In genomic region chr14:32259368-32260013, GRCh38 we compare ENCODE assay signal across 1 cellular context.
TF ChIP-seq lines count a peak whose summit lies in the region.

No MANE protein-coding gene starts in this region.

TF ChIP-seq in GM12878, 131 proteins besides CTCF, POLR2A, EP300 and RAD21 (continues in another document):
- TF ChIP-seq CEBPB (IDR thresholded peaks at IDR 0.05; ENCODE audit: borderline replicate concordance in 1 of 2, low read depth in 2 of 2, low read length in 2 of 2) (peak in 1 of 2 experiments; percentile 46; a peak in 1 of 4 replicates), ZSCAN29 (IDR thresholded peaks at IDR 0.05) (no peak), NFIC (IDR thresholded peaks at IDR 0.05; ENCODE audit: low read depth, low read length) (peak; percentile 93), CBFB (IDR thresholded peaks at IDR 0.05; ENCODE audit: low read depth) (peak; percentile 45), TCF7 (IDR thresholded peaks at IDR 0.05; ENCODE audit: borderline replicate concordance) (peak; percentile 99), POLR2AphosphoS5 (IDR thresholded peaks at IDR 0.05; ENCODE audit: low read length) (no peak), NR2C1 (IDR thresholded peaks at IDR 0.05) (no peak), ZNF24 (IDR thresholded peaks at IDR 0.05) (no peak), DPF2 (IDR thresholded peaks at IDR 0.05) (peak; percentile 88; the same call in 1 of the 2 replicates), BRCA1 (IDR thresholded peaks at IDR 0.05; ENCODE audit: low read depth, low read length) (no peak), STAT1 (conservative IDR thresholded peaks at IDR 0.05) (no peak), RCOR1 (conservative IDR thresholded peaks at IDR 0.05; ENCODE audit: low read depth, low read length) (no peak), GABPA (IDR thresholded peaks at IDR 0.05; ENCODE audit: low read depth) (peak; percentile 45; the same call in 1 of the 2 replicates), CEBPZ (IDR thresholded peaks at IDR 0.05; ENCODE audit: low read depth, low read length) (no peak), HCFC1 (IDR thresholded peaks at IDR 0.05; ENCODE audit: low read length) (no peak), MAX (IDR thresholded peaks at IDR 0.05; ENCODE audit: low read depth, low read length) (no peak), ESRRA (IDR thresholded peaks at IDR 0.05; ENCODE audit: low read length) (no peak), KAT2A (conservative IDR thresholded peaks at IDR 0.05; ENCODE audit: control insufficient read depth, low read depth, low read length) (no peak), RELB (IDR thresholded peaks at IDR 0.05; ENCODE audit: low read depth) (peak; percentile 79), SRF (IDR thresholded peaks at IDR 0.05; ENCODE audit: low read depth in 2 of 2, low read length in 2 of 2) (no peak), SMAD1 (IDR thresholded peaks at IDR 0.05; ENCODE audit: low read depth, partially characterized antibody) (no peak), E2F8 (IDR thresholded peaks at IDR 0.05; ENCODE audit: low read depth, partially characterized antibody) (no peak), SPI1 (IDR thresholded peaks at IDR 0.05; ENCODE audit: borderline replicate concordance, insufficient read depth, low read depth, low read length) (no peak; the same call in 1 of the 2 replicates), RB1 (IDR thresholded peaks at IDR 0.05; ENCODE audit: borderline replicate concordance) (no peak; the same call in 1 of the 2 replicates), SUZ12 (IDR thresholded peaks at IDR 0.05; ENCODE audit: unreplicated experiment) (no peak), ASH2L (IDR thresholded peaks at IDR 0.05; ENCODE audit: borderline replicate concordance, low read depth) (no peak), MLLT1 (IDR thresholded peaks at IDR 0.05) (peak; percentile 37; the same call in 1 of the 2 replicates), ZBTB33 (IDR thresholded peaks at IDR 0.05) (no peak), BCLAF1 (IDR thresholded peaks at IDR 0.05) (no peak), CREB1 (IDR thresholded peaks at IDR 0.05; ENCODE audit: low read depth) (peak; percentile 32; the same call in 1 of the 2 replicates), MEF2B (IDR thresholded peaks at IDR 0.05; ENCODE audit: partially characterized antibody, poor library complexity, severe bottlenecking) (no peak), ZNF207 (IDR thresholded peaks at IDR 0.05; ENCODE audit: borderline replicate concordance) (no peak), NR2C2 (IDR thresholded peaks at IDR 0.05; ENCODE audit: borderline replicate concordance, control insufficient read depth, insufficient read length, low read depth) (no peak), MXI1 (IDR thresholded peaks at IDR 0.05; ENCODE audit: low read depth, low read length) (0 out of 2 replicates have a peak, but pooled peaks have one; percentile 18), IRF3 (IDR thresholded peaks at IDR 0.05) (no peak), NBN (IDR thresholded peaks at IDR 0.05) (peak; percentile 45; the same call in 1 of the 2 replicates), NRF1 (conservative IDR thresholded peaks at IDR 0.05; ENCODE audit: low read depth, low read length) (no peak), ZNF217 (IDR thresholded peaks at IDR 0.05) (no peak; the same call in 1 of the 2 replicates), JUNB (IDR thresholded peaks at IDR 0.05) (peak; percentile 86), ZNF384 (IDR thresholded peaks at IDR 0.05; ENCODE audit: borderline replicate concordance, low read depth, low read length) (no peak), MYC (IDR thresholded peaks at IDR 0.05; ENCODE audit: insufficient read depth, insufficient read length, insufficient replicate concordance, low read length, severe bottlenecking) (no peak), ELK1 (IDR thresholded peaks at IDR 0.05; ENCODE audit: low read depth, low read length) (no peak), NKRF (conservative IDR thresholded peaks at IDR 0.05) (no peak), CHD4 (IDR thresholded peaks at IDR 0.05) (no peak), ZBED1 (IDR thresholded peaks at IDR 0.05; ENCODE audit: borderline replicate concordance) (no peak), IKZF2 (IDR thresholded peaks at IDR 0.05) (peak; percentile 93 to 95)
